Comparison of ENCODE assay signal across 1 cellular context in genomic region chr6:341914-342831, GRCh38.
TF ChIP-seq lines count a peak whose summit lies in the region.

No MANE protein-coding gene starts in this region.

TF ChIP-seq in GM12878, 131 proteins besides CTCF, POLR2A, EP300 and RAD21 (continued from another document and continues in another):
- TF ChIP-seq NRF1 (conservative IDR thresholded peaks at IDR 0.05; ENCODE audit: low read depth, low read length) (no peak), HDAC2 (IDR thresholded peaks at IDR 0.05) (0 out of 2 replicates have a peak, but pooled peaks have one; percentile 55), MXI1 (IDR thresholded peaks at IDR 0.05; ENCODE audit: low read depth, low read length) (0 out of 2 replicates have a peak, but pooled peaks have one; percentile 44), ZZZ3 (IDR thresholded peaks at IDR 0.05; ENCODE audit: control insufficient read depth, insufficient read length, low read depth) (no peak), E4F1 (IDR thresholded peaks at IDR 0.05; ENCODE audit: borderline replicate concordance, partially characterized antibody) (no peak), SIX5 (IDR thresholded peaks at IDR 0.05; ENCODE audit: low read depth, low read length, severe bottlenecking) (no peak), FOS (IDR thresholded peaks at IDR 0.05; ENCODE audit: borderline replicate concordance, extremely low read depth, insufficient read length) (no peak), BACH1 (IDR thresholded peaks at IDR 0.05; ENCODE audit: borderline replicate concordance) (peak; percentile 85), HDGF (IDR thresholded peaks at IDR 0.05) (no peak; the same call in 1 of the 2 replicates), RCOR1 (conservative IDR thresholded peaks at IDR 0.05; ENCODE audit: low read depth, low read length) (no peak), RB1 (IDR thresholded peaks at IDR 0.05; ENCODE audit: borderline replicate concordance) (0 out of 2 replicates have a peak, but pooled peaks have one; percentile 52), TCF12 (IDR thresholded peaks at IDR 0.05; ENCODE audit: low read depth, low read length) (peak; percentile 99), MYC (IDR thresholded peaks at IDR 0.05; ENCODE audit: insufficient read depth, insufficient read length, insufficient replicate concordance, low read length, severe bottlenecking) (no peak), CHD4 (IDR thresholded peaks at IDR 0.05) (0 out of 2 replicates have a peak, but pooled peaks have one; percentile 55), ESRRA (IDR thresholded peaks at IDR 0.05; ENCODE audit: low read length) (no peak), CBX3 (IDR thresholded peaks at IDR 0.05; ENCODE audit: borderline replicate concordance, low read depth) (no peak), SRF (IDR thresholded peaks at IDR 0.05; ENCODE audit: low read depth in 2 of 2, low read length in 2 of 2) (no peak), FOXK2 (IDR thresholded peaks at IDR 0.05) (no peak; the same call in 1 of the 2 replicates), BCL3 (IDR thresholded peaks at IDR 0.05; ENCODE audit: borderline replicate concordance, insufficient read depth, low read depth, low read length, poor library complexity, severe bottlenecking) (peak; percentile 89), MTA2 (IDR thresholded peaks at IDR 0.05; ENCODE audit: low read depth) (peak; percentile 98), EZH2 (IDR thresholded peaks at IDR 0.05; ENCODE audit: borderline replicate concordance, control insufficient read depth, low read depth, low read length) (peak; percentile 97; the same call in 1 of the 2 replicates), ZBTB33 (IDR thresholded peaks at IDR 0.05) (no peak), ZSCAN29 (IDR thresholded peaks at IDR 0.05) (no peak; the same call in none of the 2 replicates), ATF3 (IDR thresholded peaks at IDR 0.05; ENCODE audit: borderline replicate concordance, extremely low read depth, low read depth, low read length) (no peak), HDAC6 (IDR thresholded peaks at IDR 0.05; ENCODE audit: unreplicated experiment) (no peak), NR2F1 (conservative IDR thresholded peaks at IDR 0.05) (peak; percentile 94), TAF1 (IDR thresholded peaks at IDR 0.05; ENCODE audit: borderline replicate concordance, low read depth, low read length) (peak; percentile 52; the same call in 1 of the 2 replicates), WRNIP1 (IDR thresholded peaks at IDR 0.05; ENCODE audit: borderline replicate concordance, low read depth, low read length) (no peak), BCL11A (IDR thresholded peaks at IDR 0.05; ENCODE audit: low read depth, low read length) (peak; percentile 98), E2F8 (IDR thresholded peaks at IDR 0.05; ENCODE audit: low read depth, partially characterized antibody) (peak; percentile 86), NBN (IDR thresholded peaks at IDR 0.05) (peak; percentile 96), ETV6 (conservative IDR thresholded peaks at IDR 0.05 in 1 of 2, IDR thresholded peaks at IDR 0.05 in 1 of 2; ENCODE audit: borderline replicate concordance in 1 of 2, low read depth in 1 of 2) (no peak), ELK1 (IDR thresholded peaks at IDR 0.05; ENCODE audit: low read depth, low read length) (no peak), E2F4 (IDR thresholded peaks at IDR 0.05; ENCODE audit: low read depth, low read length) (no peak), SUPT20H (IDR thresholded peaks at IDR 0.05; ENCODE audit: borderline replicate concordance, control insufficient read depth, low read depth, low read length) (no peak), ZNF217 (IDR thresholded peaks at IDR 0.05) (0 out of 2 replicates have a peak, but pooled peaks have one; percentile 78), ZNF24 (IDR thresholded peaks at IDR 0.05) (peak; percentile 88), REST (IDR thresholded peaks at IDR 0.05; ENCODE audit: low read depth, low read length) (no peak; the same call in 1 of the 2 replicates), KAT2A (conservative IDR thresholded peaks at IDR 0.05; ENCODE audit: control insufficient read depth, low read depth, low read length) (no peak), TBL1XR1 (IDR thresholded peaks at IDR 0.05; ENCODE audit: low read depth, low read length) (peak; percentile 91), ZNF687 (IDR thresholded peaks at IDR 0.05) (peak; percentile 97), POLR2AphosphoS2 (IDR thresholded peaks at IDR 0.05; ENCODE audit: low read depth, low read length) (no peak; the same call in 1 of the 2 replicates), ATF7 (IDR thresholded peaks at IDR 0.05; ENCODE audit: low read depth) (peak; percentile 93), SPI1 (IDR thresholded peaks at IDR 0.05; ENCODE audit: borderline replicate concordance, insufficient read depth, low read depth, low read length) (no peak), DPF2 (IDR thresholded peaks at IDR 0.05) (peak; percentile 97)
